Comparison of ENCODE assay signal across 8 cellular contexts in genomic region chr10:77877461-77878344, GRCh38.
DNase-seq lines count a peak whose midpoint lies in the region; ATAC-seq, FAIRE-seq and TF ChIP-seq lines count a peak whose summit lies in the region.

No MANE protein-coding gene starts in this region.

- peak; percentile 64 for DNase-seq in DMS153 treated with DMSO at 0.1 percent for 48 hours (lab: John Stamatoyannopoulos, UW; ENCODE audit: unreplicated experiment)
- DNase-seq in NB4 (ENCODE audit: low read depth), result peak; percentile 87
- peak; percentile 63 for DNase-seq in adipocyte (ENCODE audit: low read depth)
- DNase-seq in stimulated activated CD8-positive, alpha-beta memory T cell treated with anti-CD3 and anti-CD28 coated beads, Interleukin-2, amount 100 ng/mL, for 1 hour (ENCODE audit: low read depth in 2 of 2), result peak; percentile 28 to 39
- DNase-seq in H54 (ENCODE audit: insufficient read length, low spot score), result no peak
- no peak for DNase-seq in activated CD4-positive, alpha-beta T cell treated with anti-CD3 and anti-CD28 coated beads, Interleukin-2, amount 50 U/mL, for 48 hours

- H3K9ac ChIP-seq in adipocyte (ENCODE audit: low read length), result no peak overlapping the region

- no peaks in the 10 kb centered on the region for H3K27me3 ChIP-seq in adipocyte (replicated peaks; ENCODE audit: control insufficient read depth, insufficient read depth, low read length)

- H3K4me1 ChIP-seq in adipocyte (ENCODE audit: control insufficient read depth, insufficient read depth, low read length), result peaks cover 19% of the 10 kb centered on the region

- TF ChIP-seq POLR2A in NB4 (IDR thresholded peaks at IDR 0.05; ENCODE audit: extremely low read depth, insufficient read length), result no peak
- no peak for TF ChIP-seq POLR2A in H54 (IDR thresholded peaks at IDR 0.05; ENCODE audit: low read depth, low read length)

- no peak for TF ChIP-seq CTCF in NB4 (IDR thresholded peaks at IDR 0.05; ENCODE audit: low read depth, low read length)

- no peaks in the 10 kb centered on the region for H3K36me3 ChIP-seq in adipocyte (ENCODE audit: control insufficient read depth, insufficient read depth, low read length, severe bottlenecking)

- peak; percentile 57 for ATAC-seq in GM21576 (IDR thresholded peaks at IDR 0.05; ENCODE audit: unreplicated experiment)

- H3K9me3 ChIP-seq in adipocyte (ENCODE audit: control insufficient read depth, low read length), result no peaks in the 10 kb centered on the region
- H3K9me3 ChIP-seq in iPS-18c (ENCODE audit: control insufficient read depth, insufficient read depth, low read length), result peaks cover 2% of the 10 kb centered on the region

- FAIRE-seq in H54 (lab: Jason Lieb, UNC), result no peak

- no peak overlapping the region for H3K4me3 ChIP-seq in NB4 (ENCODE audit: low read depth, low read length)
- no peak overlapping the region for H3K4me3 ChIP-seq in adipocyte (ENCODE audit: low read length)
- H3K4me3 ChIP-seq in iPS-18c (ENCODE audit: insufficient read depth, low read depth, low read length), result 0 out of 2 replicates have a peak overlapping the region, but pooled peaks have one; percentile 20

Comparison
In these comparisons a context has a peak if more than half of its experiments do, and no peak if none do; other contexts are left out.
1. DNase-seq: peak in DMS153 treated with DMSO at 0.1 percent for 48 hours (single experiment), NB4 (single experiment), adipocyte (single experiment) and stimulated activated CD8-positive, alpha-beta memory T cell treated with anti-CD3 and anti-CD28 coated beads, Interleukin-2, amount 100 ng/mL, for 1 hour (2 of 2); none in H54 (single experiment) and activated CD4-positive, alpha-beta T cell treated with anti-CD3 and anti-CD28 coated beads, Interleukin-2, amount 50 U/mL, for 48 hours (0 of 2).